Comparison of ENCODE assay signal across 1 cellular context in the genomic region with DNA sequence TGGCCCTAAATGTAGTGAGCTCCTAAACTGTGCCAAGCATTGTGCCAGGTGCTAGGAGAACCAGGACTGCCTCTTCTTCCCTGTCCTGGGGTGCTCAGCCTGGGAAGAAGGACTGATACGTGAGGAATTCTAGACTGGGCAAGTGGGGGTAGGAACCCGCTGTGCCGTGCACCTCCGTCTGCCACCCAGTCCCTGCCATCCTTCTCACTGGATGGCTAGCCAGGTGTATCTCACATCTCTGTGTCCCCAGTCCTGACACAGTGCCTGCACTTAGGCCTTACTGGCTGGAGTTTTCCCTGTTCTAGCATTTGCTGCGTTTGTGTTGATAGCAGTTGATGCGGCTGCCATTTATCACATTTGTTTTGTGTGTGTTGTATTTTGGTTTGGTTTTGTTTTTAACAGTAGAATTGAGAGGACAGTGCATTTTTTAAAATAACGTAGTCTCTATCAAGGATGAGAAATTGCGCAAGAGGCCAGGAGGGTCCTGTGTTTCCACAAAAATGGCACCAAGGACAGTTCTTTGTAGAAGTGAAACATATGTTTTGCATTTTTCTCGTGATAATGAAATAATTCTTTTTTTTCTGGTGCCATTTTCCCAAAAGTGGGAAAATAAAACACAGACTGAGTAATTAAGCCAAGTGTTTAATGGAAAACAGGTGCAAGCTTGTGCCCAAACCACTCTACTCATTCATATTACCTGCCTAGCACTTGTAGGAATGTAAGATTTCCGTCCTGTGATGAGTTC.
TF ChIP-seq lines count a peak whose summit lies in the region.

No MANE protein-coding gene starts in this region.

TF ChIP-seq in H1, 55 proteins besides CTCF, POLR2A, EP300 and RAD21:
- TF ChIP-seq CEBPB (IDR thresholded peaks at IDR 0.05; ENCODE audit: low read depth, low read length) (peak; percentile 93), ASH2L (IDR thresholded peaks at IDR 0.05; ENCODE audit: low read length) (no peak)
